19 cellular contexts compared by ENCODE assay signal in the genomic region with DNA sequence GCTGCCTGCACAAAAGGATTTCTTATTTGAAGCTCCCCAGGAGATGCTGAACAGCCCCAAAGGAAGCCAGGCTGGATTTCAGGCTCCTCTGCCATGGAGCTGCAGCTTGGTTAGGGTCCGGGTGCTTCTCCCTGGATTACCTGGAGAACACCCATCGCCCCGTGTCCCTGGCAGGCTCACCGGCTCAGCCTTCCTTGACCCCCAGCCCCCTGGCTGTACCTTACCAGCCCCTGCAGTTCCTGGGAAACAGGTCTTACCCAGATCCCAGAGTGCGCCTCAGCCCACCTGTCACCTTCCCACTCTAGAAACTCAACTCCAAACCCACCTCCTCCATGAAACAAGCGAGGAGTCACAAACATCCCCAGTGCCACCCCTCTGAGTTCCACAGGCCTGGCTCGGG. TPM values are rescaled to one million over a fixed set of nuclear protein-coding genes. Genes with fewer than 3 reads are reported as not detected.
DNase-seq lines count a peak whose midpoint lies in the region; ATAC-seq and TF ChIP-seq lines count a peak whose summit lies in the region.
"Had no signal": no experiment of that assay in that cellular context is flagged by ENCODE, and none has a peak within 500 bp of the region (broad histone marks: within the 10 kb centered on the region; RNA-seq: fewer than 3 reads in every experiment).

No MANE protein-coding gene starts in this region.

- H3K27me3 Mint-ChIP-seq in activated naive CD8-positive, alpha-beta T cell treated with anti-CD3 and anti-CD28 coated beads, Interleukin-2, amount 50 U/mL, for 24 hours = peaks cover 3% of the 10 kb centered on the region
- H3K27me3 Mint-ChIP-seq in activated naive CD8-positive, alpha-beta T cell treated with anti-CD3 and anti-CD28 coated beads for 36 hours = no peaks in the 10 kb centered on the region
- peaks cover 4% of the 10 kb centered on the region for H3K27me3 Mint-ChIP-seq in endodermal cell (ENCODE audit: insufficient read depth)

- 84 to 90% methylated on average over 2 to 7 of the region's 7 CpGs for WGBS in endodermal cell (ENCODE audit: insufficient coverage in 1 of 2, insufficient read length in 1 of 2), 2 experiments

- peaks cover 88% of the 10 kb centered on the region for H3K4me1 Mint-ChIP-seq in activated naive CD8-positive, alpha-beta T cell treated with anti-CD3 and anti-CD28 coated beads, Interleukin-2, amount 50 U/mL, for 24 hours
- peaks cover 73% of the 10 kb centered on the region for H3K4me1 Mint-ChIP-seq in activated naive CD8-positive, alpha-beta T cell treated with anti-CD3 and anti-CD28 coated beads for 36 hours
- H3K4me1 Mint-ChIP-seq in endodermal cell = peaks cover 7% of the 10 kb centered on the region

- peak overlapping the region; percentile 62 for H3K27ac Mint-ChIP-seq in activated naive CD8-positive, alpha-beta T cell treated with anti-CD3 and anti-CD28 coated beads, Interleukin-2, amount 50 U/mL, for 24 hours
- H3K27ac Mint-ChIP-seq in activated naive CD8-positive, alpha-beta T cell treated with anti-CD3 and anti-CD28 coated beads for 36 hours = no peak overlapping the region
- H3K27ac Mint-ChIP-seq in endodermal cell = no peak overlapping the region

- no peaks in the 10 kb centered on the region for H3K9me3 ChIP-seq in endodermal cell (ENCODE audit: control insufficient read depth, low read length)

- H3K9ac ChIP-seq in endodermal cell (ENCODE audit: extremely low read depth, low read length, poor library complexity, severe bottlenecking) = no peak overlapping the region

- no peak for ATAC-seq in activated naive CD8-positive, alpha-beta T cell treated with anti-CD3 and anti-CD28 coated beads, Interleukin-2, amount 50 U/mL, for 24 hours

- no peaks in the 10 kb centered on the region for H3K4me1 ChIP-seq in endodermal cell (ENCODE audit: control insufficient read depth, insufficient read depth, low read length)

- DNase-seq in activated CD4-positive, CD25-positive, alpha-beta regulatory T cell treated with anti-CD3 and anti-CD28 coated beads, Interleukin-2, amount 50 U/mL, for 72 hours = peak; percentile 26
- no peak for DNase-seq in activated CD4-positive, CD25-positive, alpha-beta regulatory T cell (lab: John Stamatoyannopoulos, UW)
- DNase-seq in activated naive CD8-positive, alpha-beta T cell treated with anti-CD3 and anti-CD28 coated beads, Interleukin-2, amount 50 U/mL, for 24 hours = no peak
- no peak for DNase-seq in activated naive CD8-positive, alpha-beta T cell treated with anti-CD3 and anti-CD28 coated beads for 36 hours
- DNase-seq in endodermal cell (peak; percentile 45), NCI-H226 (no peak), NCI-H345 treated with DMSO at 0.1 percent for 48 hours (lab: John Stamatoyannopoulos, UW; ENCODE audit: unreplicated experiment) (no peak), NCI-H748 treated with DMSO at 0.1 percent for 48 hours (lab: John Stamatoyannopoulos, UW) (no peak)
- DNase-seq: DMS153; EL; GOT3; NCI-H2029 treated with DMSO at 0.1 percent for 48 hours; NCI-H2227 treated with DMSO at 0.1 percent for 48 hours; NCI-H526 treated with DMSO at 0.1 percent for 48 hours; NK-92 treated with Interleukin-12 subunit alpha and Interleukin-12 subunit beta, amount 100 ng/mL, for 24 hours had no signal

- H3K27ac ChIP-seq in endodermal cell (ENCODE audit: low read depth, low read length) = no peak overlapping the region
- H3K27ac ChIP-seq: RWPE1 had no signal

- TF ChIP-seq CTCF in endodermal cell (conservative IDR thresholded peaks at IDR 0.05) = no peak

- H3K36me3 Mint-ChIP-seq in activated naive CD8-positive, alpha-beta T cell treated with anti-CD3 and anti-CD28 coated beads, Interleukin-2, amount 50 U/mL, for 24 hours (ENCODE audit: low read depth) = peaks cover 44% of the 10 kb centered on the region
- peaks cover 62% of the 10 kb centered on the region for H3K36me3 Mint-ChIP-seq in activated naive CD8-positive, alpha-beta T cell treated with anti-CD3 and anti-CD28 coated beads for 36 hours
- no peaks in the 10 kb centered on the region for H3K36me3 Mint-ChIP-seq in endodermal cell (ENCODE audit: low read depth)

- no peaks in the 10 kb centered on the region for H3K36me3 ChIP-seq in endodermal cell (ENCODE audit: control insufficient read depth, insufficient read depth, low read length)

- H3K27me3 ChIP-seq in endodermal cell (ENCODE audit: control insufficient read depth, insufficient read depth, low read length, poor library complexity, severe bottlenecking) = no peaks in the 10 kb centered on the region

- no peaks in the 10 kb centered on the region for H3K9me3 Mint-ChIP-seq in activated naive CD8-positive, alpha-beta T cell treated with anti-CD3 and anti-CD28 coated beads, Interleukin-2, amount 50 U/mL, for 24 hours
- peaks cover 1% of the 10 kb centered on the region for H3K9me3 Mint-ChIP-seq in activated naive CD8-positive, alpha-beta T cell treated with anti-CD3 and anti-CD28 coated beads for 36 hours
- H3K9me3 Mint-ChIP-seq in endodermal cell = no peaks in the 10 kb centered on the region
- H3K9me3 Mint-ChIP-seq: IgD-negative memory B cell had no signal

- H3K4me3 Mint-ChIP-seq in activated naive CD8-positive, alpha-beta T cell treated with anti-CD3 and anti-CD28 coated beads, Interleukin-2, amount 50 U/mL, for 24 hours = no peak overlapping the region
- H3K4me3 Mint-ChIP-seq in activated naive CD8-positive, alpha-beta T cell treated with anti-CD3 and anti-CD28 coated beads for 36 hours = no peak overlapping the region
- no peak overlapping the region for H3K4me3 Mint-ChIP-seq in endodermal cell
- H3K4me3 Mint-ChIP-seq: IgD-negative memory B cell had no signal

- H3K4me3 ChIP-seq in endodermal cell (ENCODE audit: low read length) = no peak overlapping the region

RNA-seq across cellular contexts. Expression of gene CD5, which starts 45.3 kb away (rescaled TPM):
- total RNA-seq in activated naive CD8-positive, alpha-beta T cell treated with anti-CD3 and anti-CD28 coated beads for 36 hours = 100 to 1,000 TPM; 196 to 197 TPM
- not detected for total RNA-seq in endodermal cell
- not detected for polyA plus RNA-seq in endodermal cell (2013, experiment 1 of 2)
- polyA plus RNA-seq in endodermal cell (2013, experiment 2 of 2) = not detected
- total RNA-seq: A172, HT1080 had no signal

Comparison
In these comparisons a context has a peak if more than half of its experiments do, and no peak if none do; other contexts are left out.
1. DNase-seq: peak in activated CD4-positive, CD25-positive, alpha-beta regulatory T cell treated with anti-CD3 and anti-CD28 coated beads, Interleukin-2, amount 50 U/mL, for 72 hours (single experiment) and endodermal cell (single experiment); none in activated CD4-positive, CD25-positive, alpha-beta regulatory T cell (0 of 4), activated naive CD8-positive, alpha-beta T cell treated with anti-CD3 and anti-CD28 coated beads, Interleukin-2, amount 50 U/mL, for 24 hours (single experiment), activated naive CD8-positive, alpha-beta T cell treated with anti-CD3 and anti-CD28 coated beads for 36 hours (single experiment), NCI-H226 (single experiment), NCI-H345 treated with DMSO at 0.1 percent for 48 hours (single experiment) and NCI-H748 treated with DMSO at 0.1 percent for 48 hours (single experiment).
2. RNA of gene CD5, which starts 45.3 kb away (total RNA-seq): 196 to 197 TPM in activated naive CD8-positive, alpha-beta T cell treated with anti-CD3 and anti-CD28 coated beads for 36 hours; not detected in endodermal cell; every median in the first group is over 100 times any median in the second.